Comparison of ENCODE assay signal across 9 cellular contexts in genomic region chr9:4738866-4739586, GRCh38. TPM values are rescaled to one million over a fixed set of nuclear protein-coding genes. Genes with fewer than 3 reads are reported as not detected.
DNase-seq lines count a peak whose midpoint lies in the region; ATAC-seq, FAIRE-seq and TF ChIP-seq lines count a peak whose summit lies in the region.
"Had no signal": no experiment of that assay in that cellular context is flagged by ENCODE, and none has a peak within 500 bp of the region (broad histone marks: within the 10 kb centered on the region; RNA-seq: fewer than 3 reads in every experiment).

No MANE protein-coding gene starts in this region.

- peak overlapping the region; percentile 82 to 96 for H3K4me3 ChIP-seq in kidney (ENCODE audit: low read length in 2 of 2)
- peak overlapping the region; percentile 94 to 95 for H3K4me3 ChIP-seq in tibial artery

- H3K27ac ChIP-seq in kidney (ENCODE audit: low read depth in 2 of 2, low read length in 2 of 2) (peak overlapping the region; percentile 34 to 98), tibial artery (no peak overlapping the region)

- H3K27me3 ChIP-seq in tibial artery = no peaks in the 10 kb centered on the region

- intact Hi-C loops in kidney (cut with DNase I) = no loop called here
- intact Hi-C loops in tibial artery (cut with DNase I; ENCODE audit: low total_unique reads) = no loop called here

- DNase-seq in activated T-cell treated with anti-CD3 and anti-CD28 coated beads, Interleukin-2, amount 50 U/mL, for 72 hours = no peak
- DNase-seq in activated T-cell treated with anti-CD3 and anti-CD28 coated beads for 4 hours (no peak), kidney (no peak), tibial artery (no peak), NCI-H2227 (lab: John Stamatoyannopoulos, UW; ENCODE audit: unreplicated experiment) (no peak), DMS153 (lab: John Stamatoyannopoulos, UW) (no peak)
- DNase-seq in activated CD8-positive, alpha-beta T cell treated with anti-CD3 and anti-CD28 coated beads, Interleukin-2, amount 10 ng/mL, durations not matched to agents 7 days and 5 days = no peak
- DNase-seq: NCI-H1092 had no signal

- H3K4me1 ChIP-seq in kidney (ENCODE audit: control insufficient read depth in 1 of 2, insufficient read depth in 1 of 2, low read depth in 1 of 2, low read length in 2 of 2) = peaks cover 5 to 14% of the 10 kb centered on the region in 2 donors
- peaks cover 0 to 19% (median 12%) of the 10 kb centered on the region in 4 donors for H3K4me1 ChIP-seq in tibial artery

- no peaks in the 10 kb centered on the region for H3K9me3 ChIP-seq in kidney (ENCODE audit: control insufficient read depth in 1 of 2, low read length in 2 of 2)
- no peaks in the 10 kb centered on the region for H3K9me3 ChIP-seq in tibial artery

- peak overlapping the region; percentile 87 to 94 for H3K4me3 Mint-ChIP-seq in activated T-cell treated with anti-CD3 and anti-CD28 coated beads, Interleukin-2, amount 50 U/mL, for 72 hours
- peak overlapping the region; percentile 88 for H3K4me3 Mint-ChIP-seq in activated CD8-positive, alpha-beta T cell treated with anti-CD3 and anti-CD28 coated beads, Interleukin-2, amount 10 ng/mL, durations not matched to agents 7 days and 5 days

- FAIRE-seq in kidney (lab: Jason Lieb, UNC) = no peak

- peak overlapping the region in 1 of 2 donors; percentile 93 for H3K9ac ChIP-seq in kidney (ENCODE audit: low read length in 2 of 2)

- H3K36me3 Mint-ChIP-seq in activated T-cell treated with anti-CD3 and anti-CD28 coated beads, Interleukin-2, amount 50 U/mL, for 72 hours (ENCODE audit: insufficient read depth in 2 of 2) = peaks cover 7% of the 10 kb centered on the region in 2 donors
- H3K36me3 Mint-ChIP-seq in activated CD8-positive, alpha-beta T cell treated with anti-CD3 and anti-CD28 coated beads, Interleukin-2, amount 10 ng/mL, durations not matched to agents 7 days and 5 days (ENCODE audit: low read depth) = peaks cover 13% of the 10 kb centered on the region

- TF ChIP-seq CTCF in kidney (IDR thresholded peaks at IDR 0.05; ENCODE audit: borderline replicate concordance, extremely low read depth, insufficient read depth) (no peak), tibial artery (IDR thresholded peaks at IDR 0.05) (no peak)

- peaks cover 46% of the 10 kb centered on the region for H3K4me1 Mint-ChIP-seq in activated T-cell treated with anti-CD3 and anti-CD28 coated beads, Interleukin-2, amount 50 U/mL, for 72 hours (ENCODE audit: low read depth)
- peaks cover 37% of the 10 kb centered on the region for H3K4me1 Mint-ChIP-seq in activated CD8-positive, alpha-beta T cell treated with anti-CD3 and anti-CD28 coated beads, Interleukin-2, amount 10 ng/mL, durations not matched to agents 7 days and 5 days (ENCODE audit: low read depth)

- POLR2A ChIA-PET in activated CD8-positive, alpha-beta T cell treated with anti-CD3 and anti-CD28 coated beads, Interleukin-2, amount 10 ng/mL, durations not matched to agents 7 days and 5 days (lab: Charles Lee) = no interaction called here

- CTCF ChIA-PET in activated CD8-positive, alpha-beta T cell treated with anti-CD3 and anti-CD28 coated beads, Interleukin-2, amount 10 ng/mL, durations not matched to agents 7 days and 5 days (lab: Charles Lee) = interaction anchor here (1.5 kb wide), 1 partner anchor 32 kb away, joined by 6 read pairs; no protein-coding TSS in a partner anchor

- H3K27ac Mint-ChIP-seq in activated T-cell treated with anti-CD3 and anti-CD28 coated beads, Interleukin-2, amount 50 U/mL, for 72 hours = peak overlapping the region; percentile 97
- peak overlapping the region; percentile 90 for H3K27ac Mint-ChIP-seq in activated CD8-positive, alpha-beta T cell treated with anti-CD3 and anti-CD28 coated beads, Interleukin-2, amount 10 ng/mL, durations not matched to agents 7 days and 5 days

- no peaks in the 10 kb centered on the region for H3K9me3 Mint-ChIP-seq in activated T-cell treated with anti-CD3 and anti-CD28 coated beads, Interleukin-2, amount 50 U/mL, for 72 hours
- H3K9me3 Mint-ChIP-seq in activated CD8-positive, alpha-beta T cell treated with anti-CD3 and anti-CD28 coated beads, Interleukin-2, amount 10 ng/mL, durations not matched to agents 7 days and 5 days (ENCODE audit: insufficient read depth) = no peaks in the 10 kb centered on the region

- no peaks in the 10 kb centered on the region for H3K36me3 ChIP-seq in kidney (ENCODE audit: control insufficient read depth in 1 of 2, insufficient read depth in 2 of 2, low read length in 2 of 2)
- H3K36me3 ChIP-seq in tibial artery = no peaks in the 10 kb centered on the region

- H3K27me3 Mint-ChIP-seq in activated T-cell treated with anti-CD3 and anti-CD28 coated beads, Interleukin-2, amount 50 U/mL, for 72 hours (ENCODE audit: low read depth) = no peaks in the 10 kb centered on the region
- H3K27me3 Mint-ChIP-seq in activated CD8-positive, alpha-beta T cell treated with anti-CD3 and anti-CD28 coated beads, Interleukin-2, amount 10 ng/mL, durations not matched to agents 7 days and 5 days (ENCODE audit: low read depth) = no peaks in the 10 kb centered on the region

- no peak for ATAC-seq in activated T-cell treated with anti-CD3 and anti-CD28 coated beads, Interleukin-2, amount 50 U/mL, for 72 hours (replicated peaks in 1 of 2)
- ATAC-seq in activated CD8-positive, alpha-beta T cell treated with anti-CD3 and anti-CD28 coated beads, Interleukin-2, amount 10 ng/mL, durations not matched to agents 7 days and 5 days = no peak
- ATAC-seq in HG03108 (IDR thresholded peaks at IDR 0.05; ENCODE audit: unreplicated experiment) = no peak

RNA-seq across cellular contexts. Expression of gene AK3, which starts 2.0 kb away (rescaled TPM):
- 10 to 100 TPM; 36.9 to 37.1 TPM for total RNA-seq in activated T-cell treated with anti-CD3 and anti-CD28 coated beads, Interleukin-2, amount 50 U/mL, for 72 hours
- total RNA-seq in activated CD8-positive, alpha-beta T cell treated with anti-CD3 and anti-CD28 coated beads, Interleukin-2, amount 10 ng/mL, durations not matched to agents 7 days and 5 days = 10 to 100 TPM; 34.8 to 35.4 TPM
- total RNA-seq in kidney = 70.9 TPM
- polyA plus RNA-seq in kidney (ENCODE audit: insufficient read depth, low read depth, low replicate concordance) = 93.5 TPM

RNA-seq across cellular contexts. Expression of gene RCL1, which starts 53.7 kb away (rescaled TPM):
- total RNA-seq in activated T-cell treated with anti-CD3 and anti-CD28 coated beads, Interleukin-2, amount 50 U/mL, for 72 hours = 10 to 100 TPM; 29.7 to 38.8 TPM
- 10 to 100 TPM; 16.8 TPM for total RNA-seq in activated CD8-positive, alpha-beta T cell treated with anti-CD3 and anti-CD28 coated beads, Interleukin-2, amount 10 ng/mL, durations not matched to agents 7 days and 5 days
- 22.8 TPM for total RNA-seq in kidney
- 15.7 TPM for polyA plus RNA-seq in kidney (ENCODE audit: insufficient read depth, low read depth, low replicate concordance)

RNA-seq across cellular contexts. Expression of gene CDC37L1, which starts 59.7 kb away (rescaled TPM):
- total RNA-seq in activated T-cell treated with anti-CD3 and anti-CD28 coated beads, Interleukin-2, amount 50 U/mL, for 72 hours = 10 to 100 TPM in 1 of 2 donors, 1 to 10 TPM in 1; 9.3 to 11.0 TPM
- total RNA-seq in activated CD8-positive, alpha-beta T cell treated with anti-CD3 and anti-CD28 coated beads, Interleukin-2, amount 10 ng/mL, durations not matched to agents 7 days and 5 days = 1 to 10 TPM; 8.0 to 8.9 TPM
- 24.7 TPM for total RNA-seq in kidney
- 16.9 TPM for polyA plus RNA-seq in kidney (ENCODE audit: insufficient read depth, low read depth, low replicate concordance)

Comparison
In these comparisons a context has a peak if more than half of its experiments do, and no peak if none do; other contexts are left out.
1. H3K27ac ChIP-seq: peak in kidney (2 of 2); none in tibial artery (0 of 2).